In the genomic region with DNA sequence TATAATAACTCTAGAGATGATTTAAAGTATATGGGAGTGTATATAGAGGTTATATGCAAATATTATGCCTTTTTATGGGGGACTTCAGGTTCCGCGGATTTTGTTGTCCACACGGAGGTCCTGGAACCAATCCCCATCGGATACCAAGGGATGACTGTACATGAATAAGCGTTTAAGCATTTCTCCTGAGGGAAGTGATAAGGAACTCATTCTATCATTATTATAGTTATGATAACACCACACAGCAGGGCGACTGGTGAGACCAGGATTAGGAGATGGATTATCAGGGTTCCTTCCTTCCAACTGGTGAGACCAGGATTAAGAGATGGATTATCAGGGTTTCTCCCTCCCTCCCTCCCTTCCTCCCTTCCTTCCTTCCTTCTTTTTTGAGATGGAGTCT, we compare ENCODE assay signal across 19 cellular contexts. TPM values are rescaled to one million over a fixed set of nuclear protein-coding genes. Genes with fewer than 3 reads are reported as not detected.
A peak's percentile ranks its signal among the peaks of the same experiment; 100 is the strongest.
DNase-seq lines count a peak whose midpoint lies in the region; ATAC-seq and TF ChIP-seq lines count a peak whose summit lies in the region.
"Had no signal": no experiment of that assay in that cellular context is flagged by ENCODE, and none has a peak within 500 bp of the region (broad histone marks: within the 10 kb centered on the region; RNA-seq: fewer than 3 reads in every experiment).

No MANE protein-coding gene starts in this region.

- POLR2A ChIA-PET in naive thymus-derived CD4-positive, alpha-beta T cell (lab: Charles Lee) = no interaction called here

- H3K27me3 Mint-ChIP-seq in chondrocyte (ENCODE audit: low read depth) = no peaks in the 10 kb centered on the region
- no peaks in the 10 kb centered on the region for H3K27me3 Mint-ChIP-seq in naive thymus-derived CD4-positive, alpha-beta T cell
- H3K27me3 Mint-ChIP-seq: CD4-positive, alpha-beta T cell had no signal

- intact Hi-C loops in naive thymus-derived CD4-positive, alpha-beta T cell (cut with micrococcal nuclease) = no loop called here

- H3K36me3 Mint-ChIP-seq in chondrocyte (ENCODE audit: low read depth) = peaks cover 34% of the 10 kb centered on the region
- peaks cover 35 to 81% (median 75%) of the 10 kb centered on the region in 5 donors for H3K36me3 Mint-ChIP-seq in naive thymus-derived CD4-positive, alpha-beta T cell

- H3K9me3 ChIP-seq in osteoblast (ENCODE audit: low read depth, low read length) = no peaks in the 10 kb centered on the region
- H3K9me3 ChIP-seq in naive thymus-derived CD4-positive, alpha-beta T cell (ENCODE audit: control insufficient read depth in 2 of 3, low read length in 3 of 3) = no peaks in the 10 kb centered on the region
- H3K9me3 ChIP-seq: A549, MG63, SJCRH30 had no signal

- peaks cover 22% of the 10 kb centered on the region for H3K4me1 Mint-ChIP-seq in chondrocyte (ENCODE audit: low read depth)
- H3K4me1 Mint-ChIP-seq in naive thymus-derived CD4-positive, alpha-beta T cell = peaks cover 10 to 24% (median 13%) of the 10 kb centered on the region in 7 donors

- TF ChIP-seq CTCF in cardiac fibroblast (IDR thresholded peaks at IDR 0.05; ENCODE audit: low read depth, low read length) (no peak), osteoblast (IDR thresholded peaks at IDR 0.05; ENCODE audit: extremely low read depth, low read depth, low read length) (no peak), chondrocyte (IDR thresholded peaks at IDR 0.05) (no peak)

- H3K27ac Mint-ChIP-seq in chondrocyte (ENCODE audit: unreplicated experiment) = no peak overlapping the region
- no peak overlapping the region for H3K27ac Mint-ChIP-seq in naive thymus-derived CD4-positive, alpha-beta T cell
- H3K27ac Mint-ChIP-seq: CD4-positive, alpha-beta T cell had no signal

- H3K27me3 ChIP-seq in osteoblast (ENCODE audit: insufficient read depth, low read length) = no peaks in the 10 kb centered on the region
- H3K27me3 ChIP-seq in naive thymus-derived CD4-positive, alpha-beta T cell (ENCODE audit: control insufficient read depth in 2 of 2, insufficient read depth in 2 of 2, low read length in 2 of 2) = no peaks in the 10 kb centered on the region
- H3K27me3 ChIP-seq: MG63, SJCRH30 had no signal

- peaks cover 66% of the 10 kb centered on the region for H3K4me1 ChIP-seq in osteoblast (ENCODE audit: insufficient read depth, low read length)
- H3K4me1 ChIP-seq in naive thymus-derived CD4-positive, alpha-beta T cell (ENCODE audit: control insufficient read depth in 2 of 2, insufficient read depth in 2 of 2, low read length in 2 of 2) = no peaks in the 10 kb centered on the region
- H3K4me1 ChIP-seq: SJCRH30 had no signal

- H3K4me3 ChIP-seq in cardiac fibroblast (replicated peaks in 1 of 2; ENCODE audit: low read depth in 2 of 2, low read length in 2 of 2) = no peak overlapping the region
- H3K4me3 ChIP-seq in osteoblast (ENCODE audit: insufficient read depth, low read length) = no peak overlapping the region
- no peak overlapping the region for H3K4me3 ChIP-seq in naive thymus-derived CD4-positive, alpha-beta T cell (ENCODE audit: low read length)
- H3K4me3 ChIP-seq: A549, MG63, SJCRH30 had no signal

- H4K20me1 ChIP-seq in osteoblast (ENCODE audit: insufficient read depth, low read length) = peaks cover 6% of the 10 kb centered on the region

- H3K9me3 Mint-ChIP-seq in chondrocyte (ENCODE audit: low read depth) = no peaks in the 10 kb centered on the region
- H3K9me3 Mint-ChIP-seq in naive thymus-derived CD4-positive, alpha-beta T cell = peaks cover 0 to 10% (median 0%) of the 10 kb centered on the region in 11 donors

- no peak overlapping the region for H3K4me2 ChIP-seq in osteoblast (ENCODE audit: insufficient read depth, low read length)
- H3K4me2 ChIP-seq: A549, KMS-11 had no signal

- H2AFZ ChIP-seq in osteoblast (ENCODE audit: low read length) = no peak overlapping the region

- no peak for ATAC-seq in naive thymus-derived CD4-positive, alpha-beta T cell
- ATAC-seq: A549 had no signal

- peaks cover 49% of the 10 kb centered on the region for H3K36me3 ChIP-seq in osteoblast (ENCODE audit: insufficient read depth, low read length)
- H3K36me3 ChIP-seq in naive thymus-derived CD4-positive, alpha-beta T cell (ENCODE audit: control insufficient read depth in 2 of 3, insufficient read depth in 3 of 3, low read length in 3 of 3) = peaks cover 17 to 86% (median 23%) of the 10 kb centered on the region in 3 experiments

- peak overlapping the region; percentile 16 for H3K27ac ChIP-seq in osteoblast (ENCODE audit: low read depth, low read length)
- H3K27ac ChIP-seq in naive thymus-derived CD4-positive, alpha-beta T cell (ENCODE audit: low read depth, low read length) = no peak overlapping the region
- H3K27ac ChIP-seq: KMS-11, SJCRH30 had no signal

- DNase-seq in D341Med (ENCODE audit: low spot score) (peak; percentile 60), NCI-H82 treated with DMSO at 0.1 percent for 48 hours (lab: John Stamatoyannopoulos, UW; ENCODE audit: unreplicated experiment) (peak; percentile 30), cardiac fibroblast (ENCODE audit: low read depth in 2 of 2) (peak; percentile 3 to 46), osteoblast (ENCODE audit: insufficient read length, low spot score, missing footprints) (no peak), chondrocyte (ENCODE audit: low spot score) (no peak), SKM-1 treated with dmso at 0.1 percent for 144 hours (lab: John Stamatoyannopoulos, UW; ENCODE audit: unreplicated experiment) (no peak), NCI-H69 (lab: John Stamatoyannopoulos, UW) (no peak)
- DNase-seq in naive thymus-derived CD4-positive, alpha-beta T cell = no peak
- DNase-seq: CD4-positive, alpha-beta T cell; DND-41; GOT3; MG63; NCI-H1105 treated with DMSO at 0.1 percent for 48 hours; NCI-H187; NCI-H446; NCI-H774; SJCRH30 had no signal

- peaks cover 33% of the 10 kb centered on the region for H3K79me2 ChIP-seq in osteoblast (ENCODE audit: insufficient read depth, low read length)

- H3K4me3 Mint-ChIP-seq in chondrocyte (ENCODE audit: unreplicated experiment) = no peak overlapping the region
- H3K4me3 Mint-ChIP-seq in naive thymus-derived CD4-positive, alpha-beta T cell = no peak overlapping the region
- H3K4me3 Mint-ChIP-seq: CD4-positive, alpha-beta T cell had no signal

- CTCF ChIA-PET in naive thymus-derived CD4-positive, alpha-beta T cell (lab: Charles Lee) = no interaction called here

RNA-seq across cellular contexts. Expression of gene ECI2, which starts 6.6 kb away (rescaled TPM):
- total RNA-seq in osteoblast = 76.0 and 89.0 TPM in 2 replicates
- total RNA-seq in chondrocyte = 29.0 to 33.7 TPM (median 29.2 TPM) in 3 replicates
- total RNA-seq in naive thymus-derived CD4-positive, alpha-beta T cell = 10 to 100 TPM; 19.9 to 69.0 (median 28.4) TPM
- polyA plus RNA-seq in naive thymus-derived CD4-positive, alpha-beta T cell = 10 to 100 TPM; 72.1 to 94.4 TPM

RNA-seq across cellular contexts. Expression of gene FAM217A, which starts 49.8 kb away (rescaled TPM):
- total RNA-seq in osteoblast = not detected in 2 replicates
- not detected in 3 replicates for total RNA-seq in chondrocyte
- not detected for total RNA-seq in naive thymus-derived CD4-positive, alpha-beta T cell
- polyA plus RNA-seq in naive thymus-derived CD4-positive, alpha-beta T cell = under 1 TPM in 1 of 2 donors, not detected in 1; 0.16 TPM
- total RNA-seq: CD4-positive, alpha-beta T cell; SJCRH30 had no signal
- polyA plus RNA-seq: A549 had no signal

Comparison
In these comparisons a context has a peak if more than half of its experiments do, and no peak if none do; other contexts are left out.
1. DNase-seq: peak in D341Med (single experiment), NCI-H82 treated with DMSO at 0.1 percent for 48 hours (single experiment) and cardiac fibroblast (2 of 2); none in osteoblast (single experiment), chondrocyte (single experiment), naive thymus-derived CD4-positive, alpha-beta T cell (0 of 9), SKM-1 treated with dmso at 0.1 percent for 144 hours (single experiment) and NCI-H69 (single experiment).